9 cellular contexts compared by ENCODE assay signal in genomic region chr4:89000844-89001360, GRCh38. TPM values are rescaled to one million over a fixed set of nuclear protein-coding genes. Genes with fewer than 3 reads are reported as not detected.
DNase-seq lines count a peak whose midpoint lies in the region; ATAC-seq, FAIRE-seq and TF ChIP-seq lines count a peak whose summit lies in the region.
"Had no signal": no experiment of that assay in that cellular context is flagged by ENCODE, and none has a peak within 500 bp of the region (broad histone marks: within the 10 kb centered on the region; RNA-seq: fewer than 3 reads in every experiment).

No MANE protein-coding gene starts in this region.

- H3K79me2 ChIP-seq in SK-N-SH (ENCODE audit: insufficient read depth) (no peaks in the 10 kb centered on the region), osteoblast (ENCODE audit: insufficient read depth, low read length) (no peaks in the 10 kb centered on the region)

- no peaks in the 10 kb centered on the region for H3K27me3 ChIP-seq in SK-N-SH (ENCODE audit: insufficient read depth)
- H3K27me3 ChIP-seq in osteoblast (ENCODE audit: insufficient read depth, low read length), result no peaks in the 10 kb centered on the region

- no peak for ATAC-seq in HG03139 (IDR thresholded peaks at IDR 0.05; ENCODE audit: unreplicated experiment)
- ATAC-seq: activated CD8-positive, alpha-beta T cell treated with anti-CD3 and anti-CD28 coated beads, Interleukin-2, amount 10 ng/mL, durations not matched to agents 7 days and 5 days had no signal

- no peaks in the 10 kb centered on the region for H3K9me2 ChIP-seq in SK-N-SH

- no peaks in the 10 kb centered on the region for H3F3A ChIP-seq in SK-N-SH (replicated peaks; ENCODE audit: insufficient read depth)

- TF ChIP-seq CTCF in SK-N-SH (IDR thresholded peaks at IDR 0.05) (no peak), osteoblast (IDR thresholded peaks at IDR 0.05; ENCODE audit: extremely low read depth, low read depth, low read length) (no peak)

- H2AFZ ChIP-seq in SK-N-SH (ENCODE audit: low read depth) (no peak overlapping the region), osteoblast (ENCODE audit: low read length) (no peak overlapping the region)

- H3K9ac ChIP-seq in SK-N-SH, result no peak overlapping the region

- CTCF ChIA-PET in SK-N-SH (lab: Yijun Ruan, JAX), result interaction anchor here (1.1 to 1.9 kb wide), 3 partner anchors 11 to 182 kb away, joined by 3 to 5 read pairs (median 4); no protein-coding TSS in a partner anchor

- TF ChIP-seq RAD21 in SK-N-SH (IDR thresholded peaks at IDR 0.05; ENCODE audit: low read length), result no peak

- POLR2A ChIA-PET in SK-N-SH (lab: Yijun Ruan, JAX), result no interaction called here

- FAIRE-seq in islet of Langerhans (lab: Jason Lieb, UNC), result peak; percentile 24

- no peak overlapping the region for H3K4me3 ChIP-seq in SK-N-SH (ENCODE audit: low read depth in 2 of 2, low read length in 1 of 2)
- no peak overlapping the region for H3K4me3 ChIP-seq in osteoblast (ENCODE audit: insufficient read depth, low read length)

- H3K4me2 ChIP-seq in SK-N-SH, result no peak overlapping the region
- no peak overlapping the region for H3K4me2 ChIP-seq in osteoblast (ENCODE audit: insufficient read depth, low read length)

- 48% methylated on average over 3 of the region's 3 CpGs for WGBS in SK-N-SH (ENCODE audit: low lambda C conversion rate)

- DNase-seq in DMS53 (lab: John Stamatoyannopoulos, UW), result peak; percentile 96
- DNase-seq in NCI-H1436 treated with DMSO at 0.1 percent for 48 hours (lab: John Stamatoyannopoulos, UW), result peak; percentile 92
- DNase-seq in SK-N-SH, result peak; percentile 53
- no peak for DNase-seq in osteoblast (ENCODE audit: insufficient read length, low spot score, missing footprints)
- no peak for DNase-seq in NCI-H524 treated with DMSO at 0.1 percent for 48 hours (lab: John Stamatoyannopoulos, UW)
- no peak for DNase-seq in stimulated activated CD4-positive, alpha-beta T cell treated with anti-CD3 and anti-CD28 coated beads, Interleukin-4, amount 100 ng/mL, for 24 hours
- DNase-seq: activated CD8-positive, alpha-beta T cell treated with anti-CD3 and anti-CD28 coated beads, Interleukin-2, amount 10 ng/mL, durations not matched to agents 7 days and 5 days had no signal

- H3K36me3 ChIP-seq in SK-N-SH (replicated peaks in 1 of 2; ENCODE audit: control insufficient read depth in 1 of 2, insufficient read depth in 2 of 2, low read length in 1 of 2), result no peaks in the 10 kb centered on the region
- H3K36me3 ChIP-seq in osteoblast (ENCODE audit: insufficient read depth, low read length), result no peaks in the 10 kb centered on the region

- peak in 1 of 2 experiments; percentile 53; a peak in 1 of 4 replicates for TF ChIP-seq EP300 in SK-N-SH (IDR thresholded peaks at IDR 0.05; ENCODE audit: borderline replicate concordance in 1 of 2, low read depth in 1 of 2, low read length in 1 of 2)

- H4K20me1 ChIP-seq in SK-N-SH (ENCODE audit: insufficient read depth) (no peaks in the 10 kb centered on the region), osteoblast (ENCODE audit: insufficient read depth, low read length) (no peaks in the 10 kb centered on the region)

- H3K27ac ChIP-seq in SK-N-SH (ENCODE audit: low read depth in 2 of 2, low read length in 1 of 2), result peak overlapping the region in 1 of 2 experiments; percentile 90; a peak in 2 of 4 replicates
- H3K27ac ChIP-seq in osteoblast (ENCODE audit: low read depth, low read length), result no peak overlapping the region

- H3K4me1 ChIP-seq in SK-N-SH (ENCODE audit: control insufficient read depth in 1 of 2, insufficient read depth in 2 of 2, low read depth in 1 of 2, low read length in 1 of 2) (peaks cover 0 to 10% of the 10 kb centered on the region in 2 experiments; a peak in 2 of 4 replicates), osteoblast (ENCODE audit: insufficient read depth, low read length) (no peaks in the 10 kb centered on the region)

- H3K9me3 ChIP-seq in SK-N-SH, result no peaks in the 10 kb centered on the region
- no peaks in the 10 kb centered on the region for H3K9me3 ChIP-seq in osteoblast (ENCODE audit: low read depth, low read length)

TF ChIP-seq in SK-N-SH, 30 proteins besides CTCF, POLR2A, EP300 and RAD21:
- TF ChIP-seq USF2 (IDR thresholded peaks at IDR 0.05; ENCODE audit: borderline replicate concordance, low read depth, low read length) (no peak), TCF12 (IDR thresholded peaks at IDR 0.05) (no peak), GATA2 (CRISPR knock-in tag; IDR thresholded peaks at IDR 0.05) (peak; percentile 25), NFIC (IDR thresholded peaks at IDR 0.05; ENCODE audit: borderline replicate concordance) (peak; percentile 78)

RNA-seq across cellular contexts. Expression of gene FAM13A, which starts 56.1 kb away (rescaled TPM):
- 0.67 and 1.1 TPM in 2 replicates for polyA plus RNA-seq in SK-N-SH (2012; rRNA removed)
- 0.75 and 0.76 TPM in 2 replicates for polyA plus RNA-seq in SK-N-SH (2012; cell fraction: cytosol; rRNA removed)
- polyA plus RNA-seq in SK-N-SH (2012; cell fraction: nucleus; rRNA removed), result 1.8 and 2.2 TPM in 2 replicates
- 18.6 and 18.8 TPM in 2 replicates for total RNA-seq in osteoblast

Comparison
In these comparisons a context has a peak if more than half of its experiments do, and no peak if none do; other contexts are left out.
1. DNase-seq: peak in DMS53 (single experiment), NCI-H1436 treated with DMSO at 0.1 percent for 48 hours (single experiment) and SK-N-SH (single experiment); none in osteoblast (single experiment), NCI-H524 treated with DMSO at 0.1 percent for 48 hours (single experiment) and stimulated activated CD4-positive, alpha-beta T cell treated with anti-CD3 and anti-CD28 coated beads, Interleukin-4, amount 100 ng/mL, for 24 hours (single experiment).